Comparison of ENCODE assay signal across 13 cellular contexts in genomic region chrX:87337267-87337666, GRCh38.
"Had no signal": no experiment of that assay in that cellular context is flagged by ENCODE, and none has a peak within 500 bp of the region (broad histone marks: within the 10 kb centered on the region; RNA-seq: fewer than 3 reads in every experiment).

No MANE protein-coding gene starts in this region.

- DNase-seq: cerebellar nuclear complex; dorsolateral prefrontal cortex; foreskin fibroblast; glutamatergic neuron; immature natural killer cell; left cardiac atrium; naive thymus-derived CD4-positive, alpha-beta T cell; occipital lobe; stimulated activated CD4-positive, alpha-beta T cell treated with anti-CD3 and anti-CD28 coated beads, Interleukin-2, amount 100 ng/mL, for 48 hours; stimulated activated naive CD4-positive, alpha-beta T cell treated with Interleukin-2 at 50 U/mL for 16 hours had no signal

- H3K27ac ChIP-seq: esophagus muscularis mucosa had no signal

- ATAC-seq: activated CD4-positive, CD25-positive, alpha-beta regulatory T cell treated with anti-CD3 and anti-CD28 coated beads, Interleukin-2, amount 50 U/mL, for 24 hours; left cardiac atrium; naive thymus-derived CD4-positive, alpha-beta T cell had no signal

- H3K4me3 ChIP-seq: dorsolateral prefrontal cortex, esophagus muscularis mucosa had no signal

- H3K27me3 ChIP-seq: esophagus muscularis mucosa had no signal

- H3K9me3 ChIP-seq: esophagus muscularis mucosa had no signal

- H3K36me3 ChIP-seq: esophagus muscularis mucosa had no signal

- H3K4me1 ChIP-seq: esophagus muscularis mucosa had no signal

- FAIRE-seq: endometrium had no signal
